In genomic region chr16:87486282-87486681, GRCh38 we compare ENCODE assay signal across 17 cellular contexts. TPM values are rescaled to one million over a fixed set of nuclear protein-coding genes. Genes with fewer than 3 reads are reported as not detected.
DNase-seq lines count a peak whose midpoint lies in the region; ATAC-seq and TF ChIP-seq lines count a peak whose summit lies in the region.
"Had no signal": no experiment of that assay in that cellular context is flagged by ENCODE, and none has a peak within 500 bp of the region (broad histone marks: within the 10 kb centered on the region; RNA-seq: fewer than 3 reads in every experiment).

No MANE protein-coding gene starts in this region.

- 18 to 67% methylated on average over 1 to 6 of the region's 8 CpGs for WGBS in gastroesophageal sphincter (ENCODE audit: low coverage in 1 of 2), 2 donors

- H3K27ac Mint-ChIP-seq in activated naive CD4-positive, alpha-beta T cell treated with anti-CD3 and anti-CD28 coated beads for 36 hours, result peak overlapping the region; percentile 95
- peak overlapping the region; percentile 90 for H3K27ac Mint-ChIP-seq in activated T-helper 17 cell treated with anti-CD3 and anti-CD28 coated beads, Interleukin-2, amount 50 U/mL, for 72 hours

- peaks cover 84% of the 10 kb centered on the region for H3K4me1 Mint-ChIP-seq in activated naive CD4-positive, alpha-beta T cell treated with anti-CD3 and anti-CD28 coated beads for 36 hours (ENCODE audit: low read depth)
- peaks cover 59% of the 10 kb centered on the region for H3K4me1 Mint-ChIP-seq in activated T-helper 17 cell treated with anti-CD3 and anti-CD28 coated beads, Interleukin-2, amount 50 U/mL, for 72 hours

- DNase-seq in activated naive CD4-positive, alpha-beta T cell treated with anti-CD3 and anti-CD28 coated beads for 36 hours, result no peak
- DNase-seq in activated naive CD4-positive, alpha-beta T cell treated with anti-CD3 and anti-CD28 coated beads, Interleukin-2, amount 50 U/mL, for 16 hours, result no peak
- DNase-seq in NCI-H146 (lab: John Stamatoyannopoulos, UW) (no peak), NCI-H524 (lab: John Stamatoyannopoulos, UW) (no peak)
- DNase-seq: EL; heart right ventricle; NCI-H1417 treated with DMSO at 0.1 percent for 48 hours; NCI-H226; stimulated activated CD4-positive, alpha-beta T cell treated with anti-CD3 and anti-CD28 coated beads, Interleukin-1b, Interleukin-23, amount 100 ng/mL, for 48 hours had no signal

- peak overlapping the region in 2 of 3 donors; percentile 27 to 33 for H3K9ac ChIP-seq in skeletal muscle tissue (ENCODE audit: low read depth in 1 of 3, low read length in 3 of 3)

- H3K36me3 ChIP-seq in gastroesophageal sphincter (no peaks in the 10 kb centered on the region), skeletal muscle tissue (ENCODE audit: control insufficient read depth in 3 of 3, insufficient read depth in 3 of 3, low read length in 3 of 3) (no peaks in the 10 kb centered on the region)
- H3K36me3 ChIP-seq: heart right ventricle, neutrophil had no signal

- no peaks in the 10 kb centered on the region for H3K27me3 Mint-ChIP-seq in activated naive CD4-positive, alpha-beta T cell treated with anti-CD3 and anti-CD28 coated beads for 36 hours (ENCODE audit: low read depth)
- H3K27me3 Mint-ChIP-seq in activated T-helper 17 cell treated with anti-CD3 and anti-CD28 coated beads, Interleukin-2, amount 50 U/mL, for 72 hours, result no peaks in the 10 kb centered on the region

- no peak for TF ChIP-seq POLR2A in gastroesophageal sphincter (IDR thresholded peaks at IDR 0.05)

- no peaks in the 10 kb centered on the region for H3K9me3 ChIP-seq in gastroesophageal sphincter
- no peaks in the 10 kb centered on the region for H3K9me3 ChIP-seq in skeletal muscle tissue (ENCODE audit: control insufficient read depth in 3 of 3, low read length in 3 of 3)
- H3K9me3 ChIP-seq: heart right ventricle, neutrophil had no signal

- no peaks in the 10 kb centered on the region for H3K9me3 Mint-ChIP-seq in activated naive CD4-positive, alpha-beta T cell treated with anti-CD3 and anti-CD28 coated beads for 36 hours
- H3K9me3 Mint-ChIP-seq in activated T-helper 17 cell treated with anti-CD3 and anti-CD28 coated beads, Interleukin-2, amount 50 U/mL, for 72 hours, result no peaks in the 10 kb centered on the region
- H3K9me3 Mint-ChIP-seq: HFFc6 had no signal

- H3K4me1 ChIP-seq in gastroesophageal sphincter (peaks cover 0 to 97% (median 39%) of the 10 kb centered on the region in 3 donors), skeletal muscle tissue (ENCODE audit: control insufficient read depth in 3 of 3, insufficient read depth in 3 of 3, low read length in 3 of 3) (peaks cover 59 to 67% (median 65%) of the 10 kb centered on the region in 3 donors)

- H3K4me3 ChIP-seq in gastroesophageal sphincter (no peak overlapping the region), skeletal muscle tissue (ENCODE audit: low read length in 3 of 3) (no peak overlapping the region)

- no peak for ATAC-seq in activated T-helper 17 cell treated with anti-CD3 and anti-CD28 coated beads, Interleukin-2, amount 50 U/mL, for 72 hours (replicated peaks)
- ATAC-seq in gastroesophageal sphincter (no peak), GM21423 (IDR thresholded peaks at IDR 0.05; ENCODE audit: unreplicated experiment) (no peak)
- ATAC-seq: esophagus mucosa, sciatic nerve had no signal

- peaks cover 40% of the 10 kb centered on the region for H3K36me3 Mint-ChIP-seq in activated naive CD4-positive, alpha-beta T cell treated with anti-CD3 and anti-CD28 coated beads for 36 hours (ENCODE audit: low read depth)
- peaks cover 25% of the 10 kb centered on the region for H3K36me3 Mint-ChIP-seq in activated T-helper 17 cell treated with anti-CD3 and anti-CD28 coated beads, Interleukin-2, amount 50 U/mL, for 72 hours (ENCODE audit: low read depth)

- CTCF ChIA-PET in activated naive CD4-positive, alpha-beta T cell treated with anti-CD3 and anti-CD28 coated beads for 36 hours (lab: Charles Lee), result interaction anchor here (0.7 to 1.3 kb wide), 2 partner anchors 92 to 149 kb away, joined by 3 read pairs; no protein-coding TSS in a partner anchor

- TF ChIP-seq EP300 in gastroesophageal sphincter (IDR thresholded peaks at IDR 0.05), result no peak

- H3K27me3 ChIP-seq in gastroesophageal sphincter (no peaks in the 10 kb centered on the region), skeletal muscle tissue (ENCODE audit: control insufficient read depth in 3 of 3, insufficient read depth in 3 of 3, low read length in 3 of 3) (no peaks in the 10 kb centered on the region)
- H3K27me3 ChIP-seq: heart right ventricle had no signal

- H3K27ac ChIP-seq in gastroesophageal sphincter (peak overlapping the region in 3 of 4 donors; percentile 64 to 73 (median 68)), skeletal muscle tissue (ENCODE audit: low read depth, low read length) (no peak overlapping the region)
- H3K27ac ChIP-seq: neutrophil had no signal

- TF ChIP-seq CTCF in gastroesophageal sphincter (IDR thresholded peaks at IDR 0.05), result no peak

- intact Hi-C loops in activated naive CD4-positive, alpha-beta T cell treated with anti-CD3 and anti-CD28 coated beads for 36 hours (cut with micrococcal nuclease), result no loop called here

- H3K4me3 Mint-ChIP-seq in activated naive CD4-positive, alpha-beta T cell treated with anti-CD3 and anti-CD28 coated beads for 36 hours, result peak overlapping the region; percentile 57
- peak overlapping the region; percentile 73 for H3K4me3 Mint-ChIP-seq in activated T-helper 17 cell treated with anti-CD3 and anti-CD28 coated beads, Interleukin-2, amount 50 U/mL, for 72 hours
- H3K4me3 Mint-ChIP-seq: HFFc6 had no signal

RNA-seq across cellular contexts. Expression of gene ZCCHC14, which starts 6.5 kb away (rescaled TPM):
- total RNA-seq in activated naive CD4-positive, alpha-beta T cell treated with anti-CD3 and anti-CD28 coated beads for 36 hours, result 10 to 100 TPM; 12.4 to 13.9 TPM
- total RNA-seq in activated T-helper 17 cell treated with anti-CD3 and anti-CD28 coated beads, Interleukin-2, amount 50 U/mL, for 72 hours, result 1 to 10 TPM; 3.0 to 5.2 TPM
- total RNA-seq in gastroesophageal sphincter (10 to 100 TPM; 15.5 to 24.9 (median 19.9) TPM), skeletal muscle tissue (11.5 TPM)
